15 cellular contexts compared by ENCODE assay signal in the genomic region with DNA sequence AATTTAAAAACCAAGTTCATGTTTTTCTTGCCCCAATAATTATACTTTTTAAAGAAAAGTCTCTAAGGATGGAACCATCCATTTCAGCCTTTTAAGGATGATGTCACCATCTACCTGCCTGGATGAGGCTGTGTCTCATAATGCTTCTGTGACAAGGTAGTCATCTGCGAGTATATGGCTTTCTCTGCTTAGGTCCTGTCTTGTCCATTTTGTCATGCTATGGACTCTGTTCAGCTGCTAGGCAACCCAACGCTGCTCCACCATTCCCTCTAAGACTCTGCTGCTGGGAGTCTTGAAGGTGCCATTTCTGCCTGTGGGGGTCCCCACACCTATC.
DNase-seq lines count a peak whose midpoint lies in the region; ATAC-seq, FAIRE-seq and TF ChIP-seq lines count a peak whose summit lies in the region.
"Had no signal": no experiment of that assay in that cellular context is flagged by ENCODE, and none has a peak within 500 bp of the region (broad histone marks: within the 10 kb centered on the region; RNA-seq: fewer than 3 reads in every experiment).

No MANE protein-coding gene starts in this region.

- H3K4me1 Mint-ChIP-seq in chondrocyte (ENCODE audit: low read depth), result no peaks in the 10 kb centered on the region

- peaks cover 11% of the 10 kb centered on the region for H3K9me3 Mint-ChIP-seq in chondrocyte (ENCODE audit: low read depth)

- H3K4me3 Mint-ChIP-seq in chondrocyte (ENCODE audit: unreplicated experiment), result no peak overlapping the region
- H3K4me3 Mint-ChIP-seq: dendritic cell treated with granulocyte-macrophage colony-stimulating factor and Interleukin-4, amounts not matched to agents 40 ng/mL and 50 ng/mL, for 4 days; natural killer cell had no signal

- no peak overlapping the region for H3K27ac Mint-ChIP-seq in chondrocyte (ENCODE audit: unreplicated experiment)
- H3K27ac Mint-ChIP-seq: dendritic cell treated with granulocyte-macrophage colony-stimulating factor and Interleukin-4, amounts not matched to agents 40 ng/mL and 50 ng/mL, for 4 days; natural killer cell had no signal

- ATAC-seq in GM19397 (IDR thresholded peaks at IDR 0.05; ENCODE audit: unreplicated experiment), result peak; percentile 39
- ATAC-seq in HG02763 (IDR thresholded peaks at IDR 0.05; ENCODE audit: unreplicated experiment), result peak; percentile 40
- ATAC-seq in HG03432 (IDR thresholded peaks at IDR 0.05; ENCODE audit: unreplicated experiment), result peak; percentile 33
- ATAC-seq: foreskin keratinocyte, natural killer cell had no signal

- intact Hi-C loops in esophagus muscularis mucosa (cut with DNase I), result no loop called here

- no peaks in the 10 kb centered on the region for H3K4me1 ChIP-seq in esophagus muscularis mucosa
- H3K4me1 ChIP-seq: foreskin keratinocyte had no signal

- no peak overlapping the region for H3K4me3 ChIP-seq in esophagus muscularis mucosa

- TF ChIP-seq POLR2A in GM12892 (IDR thresholded peaks at IDR 0.05; ENCODE audit: low read depth, low read length), result no peak
- TF ChIP-seq POLR2A in esophagus muscularis mucosa (IDR thresholded peaks at IDR 0.05; ENCODE audit: low read depth), result no peak

- peaks cover 10% of the 10 kb centered on the region for H3K36me3 Mint-ChIP-seq in chondrocyte (ENCODE audit: low read depth)

- no peak overlapping the region for H3K27ac ChIP-seq in esophagus muscularis mucosa (replicated peaks in 1 of 4)
- H3K27ac ChIP-seq: foreskin keratinocyte had no signal

- TF ChIP-seq CTCF in chondrocyte (IDR thresholded peaks at IDR 0.05), result no peak
- no peak for TF ChIP-seq CTCF in esophagus muscularis mucosa (IDR thresholded peaks at IDR 0.05)

- DNase-seq in GM12892 (ENCODE audit: insufficient read length) (no peak), chondrocyte (ENCODE audit: low spot score) (no peak), pons (ENCODE audit: low spot score) (no peak), SKM-1 (lab: John Stamatoyannopoulos, UW; ENCODE audit: unreplicated experiment) (no peak), esophagus muscularis mucosa (ENCODE audit: extremely low spot score) (no peak)
- DNase-seq: activated CD4-positive, alpha-beta T cell treated with anti-CD3 and anti-CD28 coated beads for 48 hours; DMS53; foreskin keratinocyte; kidney glomerular epithelial cell; natural killer cell; NCI-H1417 treated with DMSO at 0.1 percent for 48 hours had no signal

- no peaks in the 10 kb centered on the region for H3K36me3 ChIP-seq in esophagus muscularis mucosa

- 94% methylated on average over 2 of the region's 2 CpGs for WGBS in esophagus muscularis mucosa

- peak; percentile 67 for FAIRE-seq in GM12892 (lab: Jason Lieb, UNC)

- H3K27me3 ChIP-seq in esophagus muscularis mucosa, result no peaks in the 10 kb centered on the region
- H3K27me3 ChIP-seq: foreskin keratinocyte had no signal

- no peak for TF ChIP-seq EP300 in esophagus muscularis mucosa (IDR thresholded peaks at IDR 0.05)

- no peaks in the 10 kb centered on the region for H3K27me3 Mint-ChIP-seq in chondrocyte (ENCODE audit: low read depth)
- H3K27me3 Mint-ChIP-seq: dendritic cell treated with granulocyte-macrophage colony-stimulating factor and Interleukin-4, amounts not matched to agents 40 ng/mL and 50 ng/mL, for 4 days had no signal

- H3K9me3 ChIP-seq in esophagus muscularis mucosa, result peaks cover 0 to 5% (median 2%) of the 10 kb centered on the region in 4 donors
